In the genomic region with DNA sequence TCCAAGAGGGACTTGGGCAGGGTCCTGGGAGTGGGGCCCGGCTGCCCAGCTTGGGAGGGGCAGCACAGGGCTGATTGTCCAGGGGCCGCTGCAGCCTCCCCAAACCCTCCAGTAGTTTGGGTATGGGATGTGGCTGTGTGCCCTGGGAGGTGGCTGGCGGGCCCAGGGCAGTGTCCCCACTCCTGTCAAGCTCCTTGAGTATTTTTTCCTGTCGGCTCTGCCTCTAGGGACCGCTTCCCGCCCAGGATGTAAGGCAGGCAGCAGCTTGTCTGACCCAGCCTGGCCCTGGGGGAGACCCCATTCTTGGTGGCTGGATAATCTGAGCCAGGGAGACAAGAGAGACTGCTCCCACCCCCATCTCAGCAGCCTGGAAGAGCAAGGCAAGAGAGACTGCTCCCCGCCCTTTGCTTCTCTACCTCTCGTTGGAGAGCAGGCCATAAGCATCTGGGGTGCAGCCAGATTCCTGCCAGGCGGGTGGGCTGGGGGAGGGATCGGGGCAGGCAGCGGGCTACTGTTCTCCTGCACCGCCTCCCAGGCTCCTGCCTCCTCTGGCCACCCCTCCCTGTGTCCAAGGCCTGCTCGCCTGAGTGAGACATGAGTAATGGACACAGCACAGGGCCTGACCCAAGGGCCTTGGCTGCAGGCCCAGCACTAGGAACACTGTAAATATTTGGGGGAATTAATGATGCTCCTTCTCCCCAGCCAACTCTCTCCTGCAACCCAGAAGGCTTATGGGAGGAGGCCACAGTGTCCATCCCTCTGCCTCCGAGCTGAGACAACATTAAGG, we compare ENCODE assay signal across 10 cellular contexts. TPM values are rescaled to one million over a fixed set of nuclear protein-coding genes. Genes with fewer than 3 reads are reported as not detected.
DNase-seq lines count a peak whose midpoint lies in the region; ATAC-seq and TF ChIP-seq lines count a peak whose summit lies in the region.
"Had no signal": no experiment of that assay in that cellular context is flagged by ENCODE, and none has a peak within 500 bp of the region (broad histone marks: within the 10 kb centered on the region; RNA-seq: fewer than 3 reads in every experiment).

No MANE protein-coding gene starts in this region.

- H3K9ac ChIP-seq in neural progenitor cell = no peak overlapping the region
- no peak overlapping the region for H3K9ac ChIP-seq in MM.1S (ENCODE audit: low read length)

- no peaks in the 10 kb centered on the region for H3K9me2 ChIP-seq in MM.1S (replicated peaks; ENCODE audit: insufficient read depth, low read length)

- H3K27me3 ChIP-seq in neural progenitor cell (no peaks in the 10 kb centered on the region), MM.1S (replicated peaks; ENCODE audit: insufficient read depth, low read length) (no peaks in the 10 kb centered on the region)

- H3K27me3 Mint-ChIP-seq in neural progenitor cell (ENCODE audit: insufficient read depth, low read depth) = peaks cover 5% of the 10 kb centered on the region

- H3K9me3 Mint-ChIP-seq in neural progenitor cell = peaks cover 2% of the 10 kb centered on the region
- H3K9me3 Mint-ChIP-seq: CD4-positive, alpha-beta memory T cell had no signal

- H4K20me1 ChIP-seq in neural progenitor cell (ENCODE audit: low read depth) (no peaks in the 10 kb centered on the region), MM.1S (ENCODE audit: insufficient read depth, low read length) (no peaks in the 10 kb centered on the region)

- H3K4me1 Mint-ChIP-seq in neural progenitor cell = peaks cover 10% of the 10 kb centered on the region
- H3K4me1 Mint-ChIP-seq: CD4-positive, alpha-beta memory T cell had no signal

- H3K4me1 ChIP-seq in neural progenitor cell (peaks cover 15% of the 10 kb centered on the region), MM.1S (ENCODE audit: low read length) (no peaks in the 10 kb centered on the region)

- DNase-seq in D341Med (ENCODE audit: low spot score) (peak; percentile 37), RPMI7951 (ENCODE audit: low read depth) (peak; percentile 91), fibroblast of pulmonary artery (ENCODE audit: low read depth) (peak; percentile 78), neural progenitor cell (ENCODE audit: low spot score) (no peak), RPMI8226 (no peak), C1 segment of cervical spinal cord (lab: John Stamatoyannopoulos, UW) (no peak), MM.1S (no peak)
- DNase-seq: CD4-positive, alpha-beta memory T cell; stimulated activated CD4-positive, alpha-beta T cell treated with anti-CD3 and anti-CD28 coated beads, Interleukin-4, amount 100 ng/mL, for 4 hours had no signal

- H3K9me3 ChIP-seq in neural progenitor cell (ENCODE audit: low read depth) (no peaks in the 10 kb centered on the region), MM.1S (replicated peaks; ENCODE audit: insufficient read depth, low read length) (no peaks in the 10 kb centered on the region)

- peak overlapping the region; percentile 9 for H2AFZ ChIP-seq in neural progenitor cell (replicated peaks)
- no peak overlapping the region for H2AFZ ChIP-seq in MM.1S (ENCODE audit: low read length)

- H3K4me3 Mint-ChIP-seq in neural progenitor cell = no peak overlapping the region
- H3K4me3 Mint-ChIP-seq: CD4-positive, alpha-beta memory T cell had no signal

- no peak for ATAC-seq in HG02798 (IDR thresholded peaks at IDR 0.05; ENCODE audit: poor library complexity, unreplicated experiment)

- H3F3A ChIP-seq in neural progenitor cell (ENCODE audit: low read depth) = no peaks in the 10 kb centered on the region
- H3F3A ChIP-seq in MM.1S (ENCODE audit: insufficient read depth, low read length) = no peaks in the 10 kb centered on the region

- H3K36me3 Mint-ChIP-seq in neural progenitor cell = no peaks in the 10 kb centered on the region
- H3K36me3 Mint-ChIP-seq: CD4-positive, alpha-beta memory T cell had no signal

- no peak overlapping the region for H3K27ac Mint-ChIP-seq in neural progenitor cell
- H3K27ac Mint-ChIP-seq: CD4-positive, alpha-beta memory T cell had no signal

- H3K36me3 ChIP-seq in neural progenitor cell (no peaks in the 10 kb centered on the region), MM.1S (replicated peaks; ENCODE audit: insufficient read depth, low read length) (no peaks in the 10 kb centered on the region)

- TF ChIP-seq CTCF in fibroblast of pulmonary artery (IDR thresholded peaks at IDR 0.05; ENCODE audit: low read length, missing control alignments) (no peak), neural progenitor cell (IDR thresholded peaks at IDR 0.05) (no peak), MM.1S (IDR thresholded peaks at IDR 0.05; ENCODE audit: low read length) (no peak)

- H3K4me3 ChIP-seq in fibroblast of pulmonary artery (replicated peaks; ENCODE audit: low read depth, low read length) (no peak overlapping the region), neural progenitor cell (no peak overlapping the region), MM.1S (ENCODE audit: low read length) (no peak overlapping the region)

- H3K4me2 ChIP-seq in neural progenitor cell = no peak overlapping the region
- H3K4me2 ChIP-seq in MM.1S (ENCODE audit: low read depth, low read length) = no peak overlapping the region

- no peaks in the 10 kb centered on the region for H3K79me2 ChIP-seq in neural progenitor cell (ENCODE audit: low read depth)
- no peaks in the 10 kb centered on the region for H3K79me2 ChIP-seq in MM.1S (ENCODE audit: low read length)

- no peak overlapping the region for H3K27ac ChIP-seq in neural progenitor cell
- H3K27ac ChIP-seq in MM.1S (ENCODE audit: low read length) = no peak overlapping the region

RNA-seq across cellular contexts. Expression of gene ITGA3, which starts 18.4 kb away (rescaled TPM):
- 213 and 279 TPM in 2 replicates for total RNA-seq in RPMI7951 (2014; rRNA removed; shearing (Covaris generic))
- 7.7 and 11.9 TPM in 2 replicates for total RNA-seq in neural progenitor cell (ENCODE audit: low replicate concordance)

RNA-seq across cellular contexts. Expression of gene DLX3, which starts 42.5 kb away (rescaled TPM):
- not detected in 2 replicates for total RNA-seq in RPMI7951 (2014; rRNA removed; shearing (Covaris generic))
- total RNA-seq in neural progenitor cell (ENCODE audit: low replicate concordance) = 0.04 and 0.87 TPM in 2 replicates
- total RNA-seq: CD4-positive, alpha-beta memory T cell had no signal

RNA-seq across cellular contexts. Expression of gene PDK2, which starts 57.6 kb away (rescaled TPM):
- total RNA-seq in RPMI7951 (2014; rRNA removed; shearing (Covaris generic)) = 13.9 and 19.2 TPM in 2 replicates
- 12.6 and 17.3 TPM in 2 replicates for total RNA-seq in neural progenitor cell (ENCODE audit: low replicate concordance)

Comparison
In these comparisons a context has a peak if more than half of its experiments do, and no peak if none do; other contexts are left out.
1. DNase-seq: peak in D341Med (single experiment), RPMI7951 (single experiment) and fibroblast of pulmonary artery (single experiment); none in neural progenitor cell (single experiment), RPMI8226 (single experiment), C1 segment of cervical spinal cord (0 of 14) and MM.1S (single experiment).
2. RNA of gene ITGA3, which starts 18.4 kb away (total RNA-seq): 213 to 279 TPM in RPMI7951; 7.7 to 11.9 TPM in neural progenitor cell; every median in the first group is over 10 times any median in the second.